11 cellular contexts compared by ENCODE assay signal in the genomic region with DNA sequence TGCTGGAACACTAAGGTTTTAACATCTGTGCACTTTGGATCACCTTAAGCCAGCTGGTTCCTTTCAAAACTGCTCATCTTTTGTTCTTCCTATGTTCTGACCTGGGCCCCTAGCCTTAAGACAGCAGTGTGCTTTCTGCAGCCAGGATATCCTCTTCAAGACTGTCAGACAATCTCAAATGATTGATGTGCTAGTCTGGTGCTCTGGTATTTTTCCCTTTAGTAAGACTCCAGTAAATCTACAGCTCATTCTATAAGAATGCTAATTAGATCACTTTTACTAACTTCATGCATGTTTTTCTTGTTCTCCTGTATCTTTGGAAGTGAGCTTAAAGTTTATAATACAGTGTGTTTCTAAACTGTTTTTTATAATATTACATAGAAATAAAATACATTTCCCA.
DNase-seq lines count a peak whose midpoint lies in the region; TF ChIP-seq lines count a peak whose summit lies in the region.
"Had no signal": no experiment of that assay in that cellular context is flagged by ENCODE, and none has a peak within 500 bp of the region (broad histone marks: within the 10 kb centered on the region; RNA-seq: fewer than 3 reads in every experiment).

No MANE protein-coding gene starts in this region.

- no peaks in the 10 kb centered on the region for H3F3A ChIP-seq in neural progenitor cell (ENCODE audit: low read depth)

- TF ChIP-seq CTCF in endodermal cell (conservative IDR thresholded peaks at IDR 0.05): no peak
- TF ChIP-seq CTCF in neural progenitor cell (IDR thresholded peaks at IDR 0.05): no peak

- H3K9ac ChIP-seq in endodermal cell (ENCODE audit: extremely low read depth, low read length, poor library complexity, severe bottlenecking): no peak overlapping the region
- no peak overlapping the region for H3K9ac ChIP-seq in neural progenitor cell

- DNase-seq in DMS114 treated with DMSO at 0.1 percent for 48 hours (lab: John Stamatoyannopoulos, UW; ENCODE audit: unreplicated experiment): peak; percentile 58
- peak; percentile 53 for DNase-seq in NCI-H2227 (lab: John Stamatoyannopoulos, UW; ENCODE audit: unreplicated experiment)
- DNase-seq in endodermal cell: no peak
- DNase-seq in neural progenitor cell (ENCODE audit: low spot score): no peak
- DNase-seq in stimulated activated CD4-positive, alpha-beta T cell treated with anti-CD3 and anti-CD28 coated beads, Interleukin-2, amount 100 ng/mL, for 48 hours: no peak
- DNase-seq in T1000 (lab: John Stamatoyannopoulos, UW): no peak
- DNase-seq in NOMO-1 (lab: John Stamatoyannopoulos, UW; ENCODE audit: unreplicated experiment in 2 of 2): no peak
- DNase-seq in DMS153 treated with DMSO at 0.1 percent for 48 hours (lab: John Stamatoyannopoulos, UW; ENCODE audit: unreplicated experiment): no peak
- DNase-seq: amygdala, upper lobe of right lung had no signal

- H3K4me3 ChIP-seq in endodermal cell (ENCODE audit: low read length) (no peak overlapping the region), neural progenitor cell (no peak overlapping the region)
- H3K4me3 ChIP-seq: SJSA1, upper lobe of right lung had no signal

- H4K20me1 ChIP-seq in neural progenitor cell (ENCODE audit: low read depth): no peaks in the 10 kb centered on the region

- no peaks in the 10 kb centered on the region for H3K36me3 Mint-ChIP-seq in endodermal cell (ENCODE audit: low read depth)
- no peaks in the 10 kb centered on the region for H3K36me3 Mint-ChIP-seq in neural progenitor cell

- no peak overlapping the region for H3K27ac Mint-ChIP-seq in endodermal cell
- peak overlapping the region; percentile 73 for H3K27ac Mint-ChIP-seq in neural progenitor cell

- H3K4me2 ChIP-seq in neural progenitor cell: no peak overlapping the region

- H3K27me3 ChIP-seq in endodermal cell (ENCODE audit: control insufficient read depth, insufficient read depth, low read length, poor library complexity, severe bottlenecking): no peaks in the 10 kb centered on the region
- no peaks in the 10 kb centered on the region for H3K27me3 ChIP-seq in neural progenitor cell
- H3K27me3 ChIP-seq: SJSA1, upper lobe of right lung had no signal

- H3K36me3 ChIP-seq in endodermal cell (ENCODE audit: control insufficient read depth, insufficient read depth, low read length): no peaks in the 10 kb centered on the region
- H3K36me3 ChIP-seq in neural progenitor cell: no peaks in the 10 kb centered on the region
- H3K36me3 ChIP-seq: SJSA1, upper lobe of right lung had no signal

- no peaks in the 10 kb centered on the region for H3K9me3 Mint-ChIP-seq in endodermal cell
- no peaks in the 10 kb centered on the region for H3K9me3 Mint-ChIP-seq in neural progenitor cell

- H3K4me1 Mint-ChIP-seq in endodermal cell: peaks cover 16% of the 10 kb centered on the region
- H3K4me1 Mint-ChIP-seq in neural progenitor cell: peaks cover 23% of the 10 kb centered on the region

- H3K9me3 ChIP-seq in endodermal cell (ENCODE audit: control insufficient read depth, low read length) (no peaks in the 10 kb centered on the region), neural progenitor cell (ENCODE audit: low read depth) (no peaks in the 10 kb centered on the region)
- H3K9me3 ChIP-seq: SJSA1, upper lobe of right lung had no signal

- H3K4me3 Mint-ChIP-seq in endodermal cell (no peak overlapping the region), neural progenitor cell (no peak overlapping the region)

- H3K79me2 ChIP-seq in neural progenitor cell (ENCODE audit: low read depth): no peaks in the 10 kb centered on the region

- peaks cover 2% of the 10 kb centered on the region for H3K4me1 ChIP-seq in endodermal cell (ENCODE audit: control insufficient read depth, insufficient read depth, low read length)
- peaks cover 13% of the 10 kb centered on the region for H3K4me1 ChIP-seq in neural progenitor cell

- H3K27me3 Mint-ChIP-seq in endodermal cell (ENCODE audit: insufficient read depth) (no peaks in the 10 kb centered on the region), neural progenitor cell (ENCODE audit: insufficient read depth, low read depth) (no peaks in the 10 kb centered on the region)

- H2AFZ ChIP-seq in neural progenitor cell (replicated peaks): no peak overlapping the region

- H3K27ac ChIP-seq in endodermal cell (ENCODE audit: low read depth, low read length) (peak overlapping the region; percentile 73), neural progenitor cell (no peak overlapping the region)
- H3K27ac ChIP-seq: upper lobe of right lung had no signal

Comparison
In these comparisons a context has a peak if more than half of its experiments do, and no peak if none do; other contexts are left out.
1. DNase-seq: peak in DMS114 treated with DMSO at 0.1 percent for 48 hours (single experiment) and NCI-H2227 (single experiment); none in endodermal cell (single experiment), neural progenitor cell (single experiment), stimulated activated CD4-positive, alpha-beta T cell treated with anti-CD3 and anti-CD28 coated beads, Interleukin-2, amount 100 ng/mL, for 48 hours (0 of 2), T1000 (single experiment), NOMO-1 (0 of 2) and DMS153 treated with DMSO at 0.1 percent for 48 hours (single experiment).